12 cellular contexts compared by ENCODE assay signal in the genomic region with DNA sequence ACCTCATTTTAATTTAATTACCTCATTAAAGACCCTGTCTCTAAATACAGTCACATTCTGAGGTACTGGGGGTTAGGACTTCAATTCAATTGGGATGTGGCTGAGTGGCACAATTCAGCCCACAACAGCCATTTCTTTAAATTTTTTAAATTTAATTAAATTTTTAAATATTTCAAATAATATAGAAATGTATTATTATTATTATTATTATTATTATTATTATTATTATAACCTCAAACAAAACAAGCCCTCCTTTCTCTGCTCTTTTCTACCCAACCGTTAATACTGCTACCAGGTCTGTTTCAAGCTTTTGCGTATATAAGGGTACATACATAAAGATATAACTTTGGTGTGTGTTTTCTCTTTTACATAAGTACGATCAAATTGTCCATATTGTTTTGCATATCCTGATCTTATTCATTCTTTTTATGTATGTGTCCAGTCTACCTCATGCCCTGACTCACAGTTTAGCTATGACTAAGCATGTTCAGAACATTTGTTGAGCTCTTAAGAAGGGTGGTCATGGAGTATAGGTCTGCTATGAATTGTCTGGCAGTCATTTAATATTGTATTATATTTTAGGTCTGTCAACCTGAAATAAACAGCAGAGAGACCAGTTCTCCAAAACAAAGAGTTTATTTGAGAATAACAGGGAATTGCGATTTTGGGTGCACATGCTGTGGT. TPM values are rescaled to one million over a fixed set of nuclear protein-coding genes. Genes with fewer than 3 reads are reported as not detected.
A peak's percentile ranks its signal among the peaks of the same experiment; 100 is the strongest.
DNase-seq lines count a peak whose midpoint lies in the region; ATAC-seq and TF ChIP-seq lines count a peak whose summit lies in the region.
"Had no signal": no experiment of that assay in that cellular context is flagged by ENCODE, and none has a peak within 500 bp of the region (broad histone marks: within the 10 kb centered on the region; RNA-seq: fewer than 3 reads in every experiment).

No MANE protein-coding gene starts in this region.

- CTCF ChIA-PET in activated B cell treated with CpG ODN at 0.5 μM for 24 hours (lab: Charles Lee): no interaction called here
- CTCF ChIA-PET in A673 (lab: Charles Lee): interaction anchor here (0.6 kb wide), 1 partner anchor 203 kb away, joined by 4 read pairs; no protein-coding TSS in a partner anchor

- ATAC-seq in GM19452 (IDR thresholded peaks at IDR 0.05; ENCODE audit: unreplicated experiment): peak; percentile 71
- ATAC-seq in HG03039 (IDR thresholded peaks at IDR 0.05; ENCODE audit: unreplicated experiment): peak; percentile 85
- ATAC-seq in activated B cell treated with CpG ODN at 0.5 μM for 24 hours (ENCODE audit: low read depth): peak; percentile 63
- ATAC-seq in GM18909 (IDR thresholded peaks at IDR 0.05; ENCODE audit: poor library complexity, unreplicated experiment): no peak

- H3K4me1 Mint-ChIP-seq in activated B cell treated with CpG ODN at 0.5 μM for 24 hours (peaks cover 26% of the 10 kb centered on the region), mesothelial cell of epicardium (no peaks in the 10 kb centered on the region)

- BruUV-seq in A673 (replicated peaks; lab: Mats Ljungman, UMichigan): no TSS peak

- no peaks in the 10 kb centered on the region for H3K27me3 ChIP-seq in A673 (replicated peaks; ENCODE audit: insufficient read depth, low read depth, low read length, poor library complexity)

- intact Hi-C loops in activated B cell treated with CpG ODN at 0.5 μM for 24 hours (cut with micrococcal nuclease) (no loop called here), A673 (cut with micrococcal nuclease; ENCODE audit: unreplicated experiment) (no loop called here)

- H3K9me3 Mint-ChIP-seq in activated B cell treated with CpG ODN at 0.5 μM for 24 hours: no peaks in the 10 kb centered on the region
- no peaks in the 10 kb centered on the region for H3K9me3 Mint-ChIP-seq in mesothelial cell of epicardium

- H3K27me3 Mint-ChIP-seq in activated B cell treated with CpG ODN at 0.5 μM for 24 hours: no peaks in the 10 kb centered on the region
- no peaks in the 10 kb centered on the region for H3K27me3 Mint-ChIP-seq in mesothelial cell of epicardium (ENCODE audit: low read depth)

- peak overlapping the region; percentile 11 for H3K27ac Mint-ChIP-seq in activated B cell treated with CpG ODN at 0.5 μM for 24 hours
- H3K27ac Mint-ChIP-seq in mesothelial cell of epicardium: no peak overlapping the region

- H3K4me3 Mint-ChIP-seq in activated B cell treated with CpG ODN at 0.5 μM for 24 hours (no peak overlapping the region), mesothelial cell of epicardium (no peak overlapping the region)

- TF ChIP-seq CTCF in GM12864 (IDR thresholded peaks at IDR 0.05; ENCODE audit: low read depth, low read length, missing control alignments) (no peak), activated B cell treated with CpG ODN at 0.5 μM for 24 hours (IDR thresholded peaks at IDR 0.05) (no peak), mesothelial cell of epicardium (IDR thresholded peaks at IDR 0.05; ENCODE audit: unreplicated experiment) (no peak), A673 (conservative IDR thresholded peaks at IDR 0.05; ENCODE audit: low read depth, low read length) (no peak)

- DNase-seq in GM12864 (ENCODE audit: low read depth): peak; percentile 53
- no peak for DNase-seq in activated B cell treated with CpG ODN at 0.5 μM for 24 hours
- no peak for DNase-seq in mesothelial cell of epicardium (ENCODE audit: low spot score in 2 of 2, unreplicated experiment in 2 of 2)
- DNase-seq in COLO829 (ENCODE audit: low spot score): no peak
- DNase-seq in A673 (ENCODE audit: low spot score): no peak
- DNase-seq: C1 segment of cervical spinal cord, NCI-H510A treated with DMSO at 0.1 percent for 48 hours, retina, T-helper 9 cell had no signal

- POLR2A ChIA-PET in activated B cell treated with CpG ODN at 0.5 μM for 24 hours (lab: Charles Lee): no interaction called here
- POLR2A ChIA-PET in A673 (lab: Charles Lee; ENCODE audit: low non-redundant PET): no interaction called here

- H3K4me3 ChIP-seq in GM12864 (ENCODE audit: low read depth, low read length) (no peak overlapping the region), A673 (ENCODE audit: low read depth, low read length, poor library complexity, severe bottlenecking) (no peak overlapping the region)

- no peak overlapping the region for H3K27ac ChIP-seq in A673 (ENCODE audit: low read depth, low read length, poor library complexity, severe bottlenecking)

- no peaks in the 10 kb centered on the region for H3K36me3 ChIP-seq in A673 (ENCODE audit: insufficient read depth, low read length, poor library complexity, severe bottlenecking)

- H3K36me3 Mint-ChIP-seq in activated B cell treated with CpG ODN at 0.5 μM for 24 hours (ENCODE audit: low read depth) (peaks cover 26% of the 10 kb centered on the region), mesothelial cell of epicardium (no peaks in the 10 kb centered on the region)

- peaks cover 4% of the 10 kb centered on the region for H3K4me1 ChIP-seq in A673 (ENCODE audit: insufficient read depth, low read length, poor library complexity, severe bottlenecking)

- H3K9me3 ChIP-seq in A673 (ENCODE audit: low read depth, low read length, poor library complexity, severe bottlenecking): no peaks in the 10 kb centered on the region

RNA-seq across cellular contexts. Expression of a gene that starts 16.1 kb away (rescaled TPM):
- 55.9 and 63.8 TPM in 2 replicates for total RNA-seq in activated B cell treated with CpG ODN at 0.5 μM for 24 hours
- 54.9 to 61.5 TPM (median 58.3 TPM) in 3 replicates for total RNA-seq in mesothelial cell of epicardium
- total RNA-seq in A673 (2021): 65.9 and 71.9 TPM in 2 replicates

RNA-seq across cellular contexts. Expression of a gene that starts 50.2 kb away (rescaled TPM):
- total RNA-seq in activated B cell treated with CpG ODN at 0.5 μM for 24 hours (21.9 and 26.5 TPM in 2 replicates), mesothelial cell of epicardium (106 to 114 TPM (median 109 TPM) in 3 replicates), A673 (2021) (28.4 and 43.7 TPM in 2 replicates)
